Comparison of ENCODE assay signal across 8 cellular contexts in the genomic region with DNA sequence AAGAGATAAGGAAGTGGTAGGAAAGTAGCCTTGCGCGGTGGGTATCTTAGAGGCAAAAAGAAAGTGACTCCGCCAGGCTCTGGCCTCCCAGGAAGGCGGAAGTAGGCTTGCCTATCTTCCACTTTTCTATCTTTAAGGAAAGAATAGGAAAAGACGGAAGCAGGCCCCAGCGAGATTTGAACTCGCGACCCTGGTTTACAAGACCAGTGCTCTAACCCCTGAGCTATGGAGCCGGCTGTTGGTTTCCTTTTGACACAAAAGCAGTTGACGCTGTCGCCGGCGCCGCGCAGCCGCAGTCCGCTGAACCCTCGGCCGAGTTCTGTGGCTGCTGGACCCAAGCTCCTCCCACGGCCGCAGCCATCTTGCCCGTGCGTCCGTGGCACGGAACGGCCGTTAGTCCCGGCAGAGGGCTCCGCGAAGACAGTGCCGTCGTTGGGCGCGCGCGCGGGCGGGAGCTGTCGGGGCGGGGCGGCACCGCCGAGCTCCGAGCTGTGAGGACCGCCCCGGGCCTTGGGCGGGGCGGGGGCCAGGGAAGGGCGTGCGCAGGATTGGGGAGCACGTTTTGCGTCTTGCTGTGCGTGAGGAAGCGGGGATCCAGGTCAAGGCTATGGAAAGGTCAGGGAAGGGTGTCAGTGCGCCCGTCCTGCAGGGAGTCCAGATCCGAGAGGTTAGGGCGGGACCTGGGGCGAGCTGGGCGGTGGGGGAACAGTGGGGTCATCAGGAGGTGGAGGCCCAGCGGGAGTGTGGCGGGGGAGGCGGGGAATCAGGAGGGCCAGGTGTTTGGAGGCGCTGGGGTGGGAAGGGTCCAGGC. TPM values are rescaled to one million over a fixed set of nuclear protein-coding genes. Genes with fewer than 3 reads are reported as not detected.
DNase-seq lines count a peak whose midpoint lies in the region; ATAC-seq and TF ChIP-seq lines count a peak whose summit lies in the region.

No MANE protein-coding gene starts in this region.

- H3K36me3 Mint-ChIP-seq in WTC11 = 0 out of 2 replicates have a peak, but pooled peaks cover 3% of the 10 kb centered on the region

- under 1% methylated on average over 64 of the region's 64 CpGs for WGBS in liver

- H3K36me3 ChIP-seq in colonic mucosa = no peaks in the 10 kb centered on the region
- H3K36me3 ChIP-seq in liver (ENCODE audit: control insufficient read depth in 4 of 4, insufficient read depth in 3 of 4, low read depth in 1 of 4, low read length in 3 of 4) = no peaks in the 10 kb centered on the region

- intact Hi-C loops in colonic mucosa (cut with DNase I) = no loop called here

- peak; percentile 66 for ATAC-seq in GM19023 (IDR thresholded peaks at IDR 0.05; ENCODE audit: unreplicated experiment)
- peak; percentile 50 for ATAC-seq in HG03196 (IDR thresholded peaks at IDR 0.05; ENCODE audit: unreplicated experiment)
- peak; percentile 59 for ATAC-seq in WTC11

- CTCF ChIA-PET in WTC11 (lab: Charles Lee) = interaction anchor here (0.6 to 6.7 kb wide), 6 partner anchors 14 to 56 kb away, joined by 3 to 42 read pairs (median 3); partner anchors contain the start of gene TRIM7

- DNase-seq in WTC11 (ENCODE audit: low spot score) (peak; percentile 96), colonic mucosa (peak; percentile 97)
- DNase-seq in stimulated activated CD4-positive, alpha-beta T cell treated with anti-CD3 and anti-CD28 coated beads, Interleukin-4, amount 100 ng/mL, for 48 hours (ENCODE audit: low read depth in 2 of 2) = peak; percentile 92 to 93
- DNase-seq in stimulated activated naive CD4-positive, alpha-beta T cell (lab: John Stamatoyannopoulos, UW) = no peak

- H3K4me3 ChIP-seq in colonic mucosa (peak overlapping the region; percentile 81), liver (ENCODE audit: low read depth in 1 of 3, low read length in 3 of 3) (peak overlapping the region; percentile 76 to 89 (median 77))

- TF ChIP-seq CTCF in 22Rv1 (IDR thresholded peaks at IDR 0.05) (no peak), WTC11 (IDR thresholded peaks at IDR 0.05) (no peak), colonic mucosa (IDR thresholded peaks at IDR 0.05) (no peak), liver (IDR thresholded peaks at IDR 0.05; ENCODE audit: low read depth, low read length, missing input control) (no peak)

- peaks cover 14% of the 10 kb centered on the region for H3K4me1 Mint-ChIP-seq in WTC11

- no peaks in the 10 kb centered on the region for H3K9me3 Mint-ChIP-seq in WTC11

- H3K27me3 ChIP-seq in colonic mucosa = no peaks in the 10 kb centered on the region
- H3K27me3 ChIP-seq in liver (ENCODE audit: control insufficient read depth in 4 of 4, insufficient read depth in 4 of 4, low read length in 3 of 4) = no peaks in the 10 kb centered on the region

- peak overlapping the region; percentile 97 for H3K27ac ChIP-seq in 22Rv1
- peak overlapping the region; percentile 88 for H3K27ac ChIP-seq in colonic mucosa
- peak overlapping the region; percentile 78 to 88 for H3K27ac ChIP-seq in liver (ENCODE audit: low read depth in 1 of 2, low read length in 2 of 2)

- POLR2A ChIA-PET in WTC11 (lab: Charles Lee) = interaction anchor here (0.6 to 1.4 kb wide), 3 partner anchors 13 to 53 kb away, joined by 3 to 11 read pairs (median 3); partner anchors contain the start of gene TRIM7

- H3K4me1 ChIP-seq in colonic mucosa = no peaks in the 10 kb centered on the region
- H3K4me1 ChIP-seq in liver (ENCODE audit: control insufficient read depth in 4 of 4, insufficient read depth in 4 of 4, low read length in 3 of 4) = peaks cover 4 to 39% (median 27%) of the 10 kb centered on the region in 4 donors

- peak overlapping the region; percentile 82 to 88 for H3K9ac ChIP-seq in colonic mucosa (ENCODE audit: low read depth in 2 of 2, low read length in 2 of 2)
- peak overlapping the region; percentile 33 to 44 for H3K9ac ChIP-seq in liver (ENCODE audit: low read depth in 1 of 2, low read length in 2 of 2)

- no peak overlapping the region for H3K27ac Mint-ChIP-seq in WTC11

- H3K9me3 ChIP-seq in colonic mucosa (no peaks in the 10 kb centered on the region), liver (ENCODE audit: control insufficient read depth in 4 of 4, low read length in 3 of 4) (no peaks in the 10 kb centered on the region)

- H3K4me3 Mint-ChIP-seq in WTC11 = peak overlapping the region; percentile 97

- TF ChIP-seq RAD21 in liver (IDR thresholded peaks at IDR 0.05) = no peak

- H3K27me3 Mint-ChIP-seq in WTC11 (ENCODE audit: low read depth) = peaks cover 34% of the 10 kb centered on the region

TF ChIP-seq in WTC11, 78 proteins besides CTCF, POLR2A, EP300 and RAD21 (continues in another document):
- TF ChIP-seq TP53 (CRISPR knock-in tag; IDR thresholded peaks at IDR 0.05) (peak; percentile 70; the same call in 1 of the 2 replicates), MXD4 (CRISPR knock-in tag; IDR thresholded peaks at IDR 0.05; ENCODE audit: borderline replicate concordance) (no peak), CREM (CRISPR knock-in tag; IDR thresholded peaks at IDR 0.05) (peak; percentile 81), RELA (CRISPR knock-in tag; IDR thresholded peaks at IDR 0.05; ENCODE audit: borderline replicate concordance) (peak; percentile 87; the same call in 1 of the 2 replicates)
- TF ChIP-seq, protein P1, sequence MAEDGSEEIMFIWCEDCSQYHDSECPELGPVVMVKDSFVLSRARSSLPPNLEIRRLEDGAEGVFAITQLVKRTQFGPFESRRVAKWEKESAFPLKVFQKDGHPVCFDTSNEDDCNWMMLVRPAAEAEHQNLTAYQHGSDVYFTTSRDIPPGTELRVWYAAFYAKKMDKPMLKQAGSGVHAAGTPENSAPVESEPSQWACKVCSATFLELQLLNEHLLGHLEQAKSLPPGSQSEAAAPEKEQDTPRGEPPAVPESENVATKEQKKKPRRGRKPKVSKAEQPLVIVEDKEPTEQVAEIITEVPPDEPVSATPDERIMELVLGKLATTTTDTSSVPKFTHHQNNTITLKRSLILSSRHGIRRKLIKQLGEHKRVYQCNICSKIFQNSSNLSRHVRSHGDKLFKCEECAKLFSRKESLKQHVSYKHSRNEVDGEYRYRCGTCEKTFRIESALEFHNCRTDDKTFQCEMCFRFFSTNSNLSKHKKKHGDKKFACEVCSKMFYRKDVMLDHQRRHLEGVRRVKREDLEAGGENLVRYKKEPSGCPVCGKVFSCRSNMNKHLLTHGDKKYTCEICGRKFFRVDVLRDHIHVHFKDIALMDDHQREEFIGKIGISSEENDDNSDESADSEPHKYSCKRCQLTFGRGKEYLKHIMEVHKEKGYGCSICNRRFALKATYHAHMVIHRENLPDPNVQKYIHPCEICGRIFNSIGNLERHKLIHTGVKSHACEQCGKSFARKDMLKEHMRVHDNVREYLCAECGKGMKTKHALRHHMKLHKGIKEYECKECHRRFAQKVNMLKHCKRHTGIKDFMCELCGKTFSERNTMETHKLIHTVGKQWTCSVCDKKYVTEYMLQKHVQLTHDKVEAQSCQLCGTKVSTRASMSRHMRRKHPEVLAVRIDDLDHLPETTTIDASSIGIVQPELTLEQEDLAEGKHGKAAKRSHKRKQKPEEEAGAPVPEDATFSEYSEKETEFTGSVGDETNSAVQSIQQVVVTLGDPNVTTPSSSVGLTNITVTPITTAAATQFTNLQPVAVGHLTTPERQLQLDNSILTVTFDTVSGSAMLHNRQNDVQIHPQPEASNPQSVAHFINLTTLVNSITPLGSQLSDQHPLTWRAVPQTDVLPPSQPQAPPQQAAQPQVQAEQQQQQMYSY (CRISPR knock-in tag; IDR thresholded peaks at IDR 0.05) = no peak

TF ChIP-seq in liver, 16 proteins besides CTCF, POLR2A, EP300 and RAD21 (continues in another document):
- TF ChIP-seq, protein P2, sequence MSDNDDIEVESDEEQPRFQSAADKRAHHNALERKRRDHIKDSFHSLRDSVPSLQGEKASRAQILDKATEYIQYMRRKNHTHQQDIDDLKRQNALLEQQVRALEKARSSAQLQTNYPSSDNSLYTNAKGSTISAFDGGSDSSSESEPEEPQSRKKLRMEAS (IDR thresholded peaks at IDR 0.05) = peak; percentile 85
- TF ChIP-seq TAF1 (conservative IDR thresholded peaks at IDR 0.05) = no peak
- peak; percentile 37 to 60 for TF ChIP-seq GABPA (IDR thresholded peaks at IDR 0.05 in 1 of 2, conservative IDR thresholded peaks at IDR 0.05 in 1 of 2)
- TF ChIP-seq YY1 (IDR thresholded peaks at IDR 0.05) = peak; percentile 97
- TF ChIP-seq ATF3 (IDR thresholded peaks at IDR 0.05) = peak; percentile 100
- peak; percentile 32 to 39 for TF ChIP-seq HNF4A (conservative IDR thresholded peaks at IDR 0.05)
- TF ChIP-seq EGR1 (IDR thresholded peaks at IDR 0.05; ENCODE audit: low read depth in 2 of 2) = peak; percentile 68 to 87
- TF ChIP-seq HNF4G (IDR thresholded peaks at IDR 0.05) = no peak
- TF ChIP-seq NR2F2 (IDR thresholded peaks at IDR 0.05) = peak; percentile 79
- no peak for TF ChIP-seq FOXA2 (IDR thresholded peaks at IDR 0.05)
- TF ChIP-seq FOXA1 (IDR thresholded peaks at IDR 0.05) = no peak
- TF ChIP-seq JUND (IDR thresholded peaks at IDR 0.05) = peak in 1 of 2 donors; percentile 32

RNA-seq across cellular contexts. Expression of gene TRIM7, which starts 13.3 kb away (rescaled TPM):
- total RNA-seq in WTC11 (2021) (0.64 to 1.4 TPM (median 0.98 TPM) in 3 replicates), colonic mucosa (1 to 10 TPM; 6.8 to 8.7 TPM), liver (under 1 TPM in 1 of 2 donors, not detected in 1; 0.50 TPM)
- polyA plus RNA-seq in liver = under 1 TPM; 0.10 to 0.14 TPM

RNA-seq across cellular contexts. Expression of gene TRIM41, which starts 31.4 kb away (rescaled TPM):
- total RNA-seq in WTC11 (2021) (31.9 to 33.5 TPM (median 32.2 TPM) in 3 replicates), colonic mucosa (10 to 100 TPM; 22.2 to 41.1 TPM), liver (10 to 100 TPM in 1 of 2 donors, 1 to 10 TPM in 1; 9.6 to 12.3 TPM)
- 10 to 100 TPM in 1 of 2 donors, 1 to 10 TPM in 1; 2.8 to 14.1 TPM for polyA plus RNA-seq in liver

RNA-seq across cellular contexts. Expression of gene OR2V2, which starts 44.3 kb away (rescaled TPM):
- total RNA-seq in WTC11 (2021) (not detected in 3 replicates), colonic mucosa (not detected), liver (not detected)
- polyA plus RNA-seq in liver = not detected

RNA-seq across cellular contexts. Expression of gene RACK1, which starts 52.0 kb away (rescaled TPM):
- total RNA-seq in WTC11 (2021) (2,360 to 2,535 TPM (median 2,479 TPM) in 3 replicates), colonic mucosa (1,000 to 10,000 TPM; 1,252 to 1,403 TPM), liver (1,000 to 10,000 TPM in 1 of 2 donors, 100 to 1,000 TPM in 1; 967 to 2,255 TPM)
- polyA plus RNA-seq in liver = 100 to 1,000 TPM; 310 to 913 TPM

Comparison
In these comparisons a context has a peak if more than half of its experiments do, and no peak if none do; other contexts are left out.
1. DNase-seq: peak in WTC11 (single experiment), colonic mucosa (single experiment) and stimulated activated CD4-positive, alpha-beta T cell treated with anti-CD3 and anti-CD28 coated beads, Interleukin-4, amount 100 ng/mL, for 48 hours (2 of 2); none in stimulated activated naive CD4-positive, alpha-beta T cell (0 of 6).
2. Peak in every context shown above with its lines, with median percentiles within 50 percentile points of each other: H3K27ac ChIP-seq and ATAC-seq.